28 cellular contexts compared by ENCODE assay signal in the genomic region with DNA sequence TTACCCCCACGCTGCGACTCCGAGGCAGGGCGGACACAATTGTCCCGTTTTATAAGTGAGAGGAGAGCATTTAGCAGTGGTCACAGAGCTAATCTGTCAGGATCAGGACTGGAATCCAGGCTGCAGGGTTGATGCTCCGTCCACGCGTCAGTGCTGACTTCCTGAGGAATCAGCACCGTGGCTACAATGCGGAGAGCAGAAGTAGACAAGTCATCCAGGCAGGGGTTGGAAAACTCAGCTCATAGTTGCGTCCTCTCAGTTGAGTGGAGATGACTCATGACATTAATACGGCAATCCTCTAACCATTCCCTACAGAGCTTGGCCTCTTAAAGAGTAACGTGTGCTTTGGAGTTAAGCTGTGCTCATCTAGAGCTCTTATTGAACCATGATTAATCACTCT. TPM values are rescaled to one million over a fixed set of nuclear protein-coding genes. Genes with fewer than 3 reads are reported as not detected.
DNase-seq lines count a peak whose midpoint lies in the region; ATAC-seq and TF ChIP-seq lines count a peak whose summit lies in the region.
"Had no signal": no experiment of that assay in that cellular context is flagged by ENCODE, and none has a peak within 500 bp of the region (broad histone marks: within the 10 kb centered on the region; RNA-seq: fewer than 3 reads in every experiment).

No MANE protein-coding gene starts in this region.

- H3K27ac ChIP-seq in Panc1 (ENCODE audit: low read length) (no peak overlapping the region), psoas muscle (no peak overlapping the region), right atrium auricular region (no peak overlapping the region)
- H3K27ac ChIP-seq: breast epithelium, foreskin keratinocyte, left ventricle myocardium inferior, ovary, right lobe of liver had no signal

- no peaks in the 10 kb centered on the region for H3K36me3 ChIP-seq in Panc1 (ENCODE audit: control insufficient read depth, insufficient read depth, low read length)
- no peaks in the 10 kb centered on the region for H3K36me3 ChIP-seq in psoas muscle (ENCODE audit: insufficient read depth in 1 of 2, low read depth in 1 of 2)
- H3K36me3 ChIP-seq in right atrium auricular region: no peaks in the 10 kb centered on the region
- H3K36me3 ChIP-seq: BE2C, breast epithelium, left ventricle myocardium inferior, ovary, right lobe of liver had no signal

- TF ChIP-seq CTCF in Panc1 (IDR thresholded peaks at IDR 0.05) (no peak), psoas muscle (IDR thresholded peaks at IDR 0.05) (no peak), right atrium auricular region (IDR thresholded peaks at IDR 0.05) (no peak)

- 71 to 81% (median 77%) methylated on average over 13 of the region's 13 CpGs for WGBS in psoas muscle, 3 donors

- no peaks in the 10 kb centered on the region for H3K27me3 ChIP-seq in Panc1 (ENCODE audit: control insufficient read depth, insufficient read depth, low read length)
- H3K27me3 ChIP-seq in psoas muscle (ENCODE audit: insufficient read depth in 3 of 3, low read length in 2 of 3): peaks cover 0 to 2% (median 0%) of the 10 kb centered on the region in 3 donors
- H3K27me3 ChIP-seq in right atrium auricular region: no peaks in the 10 kb centered on the region
- H3K27me3 ChIP-seq: foreskin keratinocyte, ovary, right lobe of liver had no signal

- BruUV-seq in Panc1 (replicated peaks; lab: Mats Ljungman, UMichigan): no TSS peak

- in situ Hi-C loops in Panc1 (cut with HindIII; ENCODE audit: low pct_unique_long_range_greater_than_20kb, low sequenced_read_pairs): no loop called here

- ATAC-seq in Panc1: peak; percentile 56; the same call in 1 of the 2 replicates
- ATAC-seq in HG03095 (IDR thresholded peaks at IDR 0.05; ENCODE audit: unreplicated experiment): no peak
- ATAC-seq in psoas muscle: no peak
- ATAC-seq: activated T-cell treated with anti-CD3 and anti-CD28 coated beads, Interleukin-2, amount 50 U/mL, for 4 hours; foreskin keratinocyte; natural killer cell; right lobe of liver had no signal

- POLR2A ChIA-PET in Panc1 (lab: Charles Lee): no interaction called here

- intact Hi-C loops in Panc1 (cut with micrococcal nuclease; ENCODE audit: unreplicated experiment) (no loop called here), psoas muscle (cut with DNase I) (no loop called here)

- H3K4me1 ChIP-seq in Panc1 (ENCODE audit: control insufficient read depth, insufficient read depth, low read length): no peaks in the 10 kb centered on the region
- H3K4me1 ChIP-seq in psoas muscle: no peaks in the 10 kb centered on the region
- H3K4me1 ChIP-seq in right atrium auricular region: no peaks in the 10 kb centered on the region
- H3K4me1 ChIP-seq: BE2C, breast epithelium, foreskin keratinocyte, left ventricle myocardium inferior, right lobe of liver had no signal

- CTCF ChIA-PET in Panc1 (lab: Charles Lee): no interaction called here

- no peaks in the 10 kb centered on the region for H3K9me3 ChIP-seq in Panc1 (ENCODE audit: control insufficient read depth, insufficient read depth, low read depth, low read length)
- no peaks in the 10 kb centered on the region for H3K9me3 ChIP-seq in psoas muscle
- H3K9me3 ChIP-seq in right atrium auricular region: no peaks in the 10 kb centered on the region
- H3K9me3 ChIP-seq: BE2C, breast epithelium, left ventricle myocardium inferior, ovary, right lobe of liver, SK-N-SH had no signal

- DNase-seq in HCEC 1CT (peak; percentile 56), Panc1 (ENCODE audit: low read depth, low spot score) (no peak), islet precursor cell (peak; percentile 63), psoas muscle (no peak), right atrium auricular region (ENCODE audit: low spot score) (no peak), D341Med (ENCODE audit: low spot score) (no peak)
- DNase-seq: activated CD4-positive, alpha-beta T cell treated with anti-CD3 and anti-CD28 coated beads for 48 hours; activated naive CD4-positive, alpha-beta T cell treated with Interleukin-2 at 50 U/mL for 16 hours; activated T-cell treated with anti-CD3 and anti-CD28 coated beads, Interleukin-2, amount 50 U/mL, for 4 hours; BE2C; DND-41; effector memory CD4-positive, alpha-beta T cell; foreskin keratinocyte; HFFc6; Kasumi-1; left ventricle myocardium inferior; midbrain; natural killer cell; NCI-H1092; NCI-H187 treated with DMSO at 0.1 percent for 48 hours; NCI-H69; ovary; right lobe of liver; SK-N-SH had no signal

- H3K4me3 ChIP-seq in Panc1 (ENCODE audit: low read depth in 2 of 2, low read length in 2 of 2) (no peak overlapping the region), psoas muscle (no peak overlapping the region), right atrium auricular region (no peak overlapping the region)
- H3K4me3 ChIP-seq: breast epithelium, left ventricle myocardium inferior, ovary, right lobe of liver had no signal

RNA-seq across cellular contexts. Expression of a gene that starts 17.1 kb away (rescaled TPM):
- total RNA-seq in Panc1 (2021; ENCODE audit: unreplicated experiment) (not detected), psoas muscle (not detected), right atrium auricular region (not detected)
- not detected for polyA plus RNA-seq in Panc1 (2012; ENCODE audit: insufficient read length)
- under 1 TPM in 2 of 3 donors, not detected in 1; 0.01 to 0.06 TPM for polyA plus RNA-seq in psoas muscle
- total RNA-seq: activated T-cell treated with anti-CD3 and anti-CD28 coated beads, Interleukin-2, amount 50 U/mL, for 4 hours; breast epithelium; foreskin keratinocyte; HFFc6; left ventricle myocardium inferior; natural killer cell; ovary; right lobe of liver; T-helper 2 cell treated with Interferon-gamma antibody and Interleukin-4, amounts not matched to agents 100 ng/mL and 5 ng/mL, for 36 hours had no signal
- polyA plus RNA-seq: esophagus, foreskin keratinocyte, ovary, SK-N-SH had no signal

RNA-seq across cellular contexts. Expression of a gene that starts 50.1 kb away (rescaled TPM):
- total RNA-seq in Panc1 (2021; ENCODE audit: unreplicated experiment) (27.3 TPM), psoas muscle (1 to 10 TPM; 4.5 to 7.3 (median 6.5) TPM), right atrium auricular region (1 to 10 TPM; 6.2 to 8.2 TPM)
- 18.4 TPM for polyA plus RNA-seq in Panc1 (2012; ENCODE audit: insufficient read length)
- polyA plus RNA-seq in psoas muscle: 1 to 10 TPM; 3.5 to 7.1 (median 5.7) TPM

Comparison
In these comparisons a context has a peak if more than half of its experiments do, and no peak if none do; other contexts are left out.
1. DNase-seq: peak in HCEC 1CT (single experiment) and islet precursor cell (single experiment); none in Panc1 (single experiment), psoas muscle (0 of 2), right atrium auricular region (single experiment) and D341Med (single experiment).